Comparison of ENCODE assay signal across 12 cellular contexts in genomic region chr5:77379558-77380061, GRCh38.
DNase-seq lines count a peak whose midpoint lies in the region; ATAC-seq and TF ChIP-seq lines count a peak whose summit lies in the region.
"Had no signal": no experiment of that assay in that cellular context is flagged by ENCODE, and none has a peak within 500 bp of the region (broad histone marks: within the 10 kb centered on the region; RNA-seq: fewer than 3 reads in every experiment).

No MANE protein-coding gene starts in this region.

- no peak overlapping the region for H3K4me3 ChIP-seq in mesendoderm (ENCODE audit: low read length)
- no peak overlapping the region for H3K4me3 ChIP-seq in hepatocyte
- no peak overlapping the region for H3K4me3 ChIP-seq in HAP-1
- H3K4me3 ChIP-seq: breast epithelium, skin epidermis had no signal

- no peaks in the 10 kb centered on the region for H4K20me1 ChIP-seq in hepatocyte (ENCODE audit: insufficient read depth, poor library complexity, severe bottlenecking)

- intact Hi-C loops in posterior vena cava (cut with DNase I): no loop called here

- H3K4me1 Mint-ChIP-seq in T-helper 1 cell treated with Interleukin-12 subunit alpha and Interleukin-12 subunit beta and Interleukin-4 antibody, amounts not matched to agents 30 μg/mL and 1 μg/mL, for 36 hours (ENCODE audit: low read depth): peaks cover 27% of the 10 kb centered on the region
- H3K4me1 Mint-ChIP-seq: immature natural killer cell had no signal

- in situ Hi-C loops in GM13977 (cut with MboI; ENCODE audit: low pct_unique_long_range_greater_than_20kb, low sequenced_read_pairs, unreplicated experiment) (no loop called here), HAP-1 (cut with MboI; ENCODE audit: low sequenced_read_pairs) (no loop called here)

- H3K23ac ChIP-seq in mesendoderm (ENCODE audit: low read length): no peak overlapping the region

- H3K27me3 Mint-ChIP-seq in T-helper 1 cell treated with Interleukin-12 subunit alpha and Interleukin-12 subunit beta and Interleukin-4 antibody, amounts not matched to agents 30 μg/mL and 1 μg/mL, for 36 hours (ENCODE audit: low read depth): no peaks in the 10 kb centered on the region

- H3K27ac ChIP-seq in mesendoderm (ENCODE audit: low read depth, low read length): no peak overlapping the region
- no peak overlapping the region for H3K27ac ChIP-seq in hepatocyte
- H3K27ac ChIP-seq: breast epithelium, skin epidermis had no signal

- ATAC-seq in GM21786 (IDR thresholded peaks at IDR 0.05; ENCODE audit: unreplicated experiment): peak; percentile 60

- no CpG with 5 or more reads among the region's 6 CpGs for WGBS in mesendoderm (ENCODE audit: extremely low coverage, insufficient coverage, low lambda C conversion rate)
- WGBS in hepatocyte (ENCODE audit: low lambda C conversion rate, missing lambda C conversion rate): 39% methylated on average over 6 of the region's 6 CpGs

- H3K4me2 ChIP-seq in mesendoderm (ENCODE audit: low read length) (no peak overlapping the region), hepatocyte (no peak overlapping the region)

- no peak for TF ChIP-seq CTCF in GM13977 (IDR thresholded peaks at IDR 0.05; ENCODE audit: extremely low read depth, insufficient read depth, missing control alignments)
- no peak for TF ChIP-seq CTCF in hepatocyte (IDR thresholded peaks at IDR 0.05; ENCODE audit: poor library complexity)

- no peaks in the 10 kb centered on the region for H3K79me2 ChIP-seq in mesendoderm (ENCODE audit: control insufficient read depth, insufficient read depth, low read length)
- H3K79me2 ChIP-seq in hepatocyte: no peaks in the 10 kb centered on the region

- H3K4ac ChIP-seq in mesendoderm (ENCODE audit: low read depth, low read length): no peak overlapping the region

- H3K9ac ChIP-seq in mesendoderm (ENCODE audit: low read length): no peak overlapping the region

- H2AFZ ChIP-seq in hepatocyte: no peak overlapping the region

- no peaks in the 10 kb centered on the region for H3K9me2 ChIP-seq in hepatocyte (replicated peaks; ENCODE audit: insufficient read depth)

- H2BK15ac ChIP-seq in mesendoderm (replicated peaks; ENCODE audit: low read depth): no peak overlapping the region

- peak overlapping the region; percentile 22 for H3K27ac Mint-ChIP-seq in T-helper 1 cell treated with Interleukin-12 subunit alpha and Interleukin-12 subunit beta and Interleukin-4 antibody, amounts not matched to agents 30 μg/mL and 1 μg/mL, for 36 hours
- H3K27ac Mint-ChIP-seq: immature natural killer cell had no signal

- no peak overlapping the region for H3K18ac ChIP-seq in mesendoderm (ENCODE audit: low read length)

- DNase-seq in GM13977 (ENCODE audit: low spot score) (peak; percentile 75), renal cortical epithelial cell (ENCODE audit: low read depth) (peak; percentile 34), mesendoderm (no peak), hepatocyte (ENCODE audit: low spot score) (no peak), posterior vena cava (ENCODE audit: low spot score) (no peak), HAP-1 (ENCODE audit: low spot score in 2 of 2) (no peak)
- DNase-seq: DMS79 treated with DMSO at 0.1 percent for 48 hours, immature natural killer cell had no signal

- no peak overlapping the region for H2BK120ac ChIP-seq in mesendoderm (ENCODE audit: low read depth, low read length)

- H3K56ac ChIP-seq in mesendoderm (ENCODE audit: low read length): no peak overlapping the region

- H3K36me3 Mint-ChIP-seq in T-helper 1 cell treated with Interleukin-12 subunit alpha and Interleukin-12 subunit beta and Interleukin-4 antibody, amounts not matched to agents 30 μg/mL and 1 μg/mL, for 36 hours (ENCODE audit: low read depth): peaks cover 9% of the 10 kb centered on the region
- H3K36me3 Mint-ChIP-seq: immature natural killer cell had no signal

- no peaks in the 10 kb centered on the region for H3K79me1 ChIP-seq in mesendoderm (ENCODE audit: low read length)

- H4K5ac ChIP-seq in mesendoderm (ENCODE audit: low read length): no peak overlapping the region

- H3K4me1 ChIP-seq in mesendoderm (ENCODE audit: control insufficient read depth, low read depth, low read length): no peaks in the 10 kb centered on the region
- H3K4me1 ChIP-seq in hepatocyte (ENCODE audit: insufficient read depth): peaks cover 14% of the 10 kb centered on the region
- H3K4me1 ChIP-seq in HAP-1: no peaks in the 10 kb centered on the region
- H3K4me1 ChIP-seq: breast epithelium had no signal

- H3K27me3 ChIP-seq in mesendoderm (ENCODE audit: insufficient read depth, low read length, poor library complexity) (no peaks in the 10 kb centered on the region), hepatocyte (no peaks in the 10 kb centered on the region), HAP-1 (ENCODE audit: low read depth) (no peaks in the 10 kb centered on the region)
- H3K27me3 ChIP-seq: breast epithelium had no signal

- no peak overlapping the region for H4K8ac ChIP-seq in mesendoderm (ENCODE audit: low read depth, low read length)

- no peak overlapping the region for H2AK5ac ChIP-seq in mesendoderm (ENCODE audit: low read length)

- H3K36me3 ChIP-seq in mesendoderm (ENCODE audit: control insufficient read depth, insufficient read depth, low read length) (no peaks in the 10 kb centered on the region), hepatocyte (replicated peaks; ENCODE audit: insufficient read depth, low read depth) (no peaks in the 10 kb centered on the region), HAP-1 (replicated peaks) (no peaks in the 10 kb centered on the region)
- H3K36me3 ChIP-seq: breast epithelium had no signal

- H2BK5ac ChIP-seq in mesendoderm (ENCODE audit: low read length): no peak overlapping the region

- no peaks in the 10 kb centered on the region for H3K9me3 ChIP-seq in hepatocyte (ENCODE audit: low read depth)
- no peaks in the 10 kb centered on the region for H3K9me3 ChIP-seq in HAP-1

- no peak overlapping the region for H3K4me3 Mint-ChIP-seq in T-helper 1 cell treated with Interleukin-12 subunit alpha and Interleukin-12 subunit beta and Interleukin-4 antibody, amounts not matched to agents 30 μg/mL and 1 μg/mL, for 36 hours
- H3K4me3 Mint-ChIP-seq: immature natural killer cell had no signal

- H3K9me3 Mint-ChIP-seq in T-helper 1 cell treated with Interleukin-12 subunit alpha and Interleukin-12 subunit beta and Interleukin-4 antibody, amounts not matched to agents 30 μg/mL and 1 μg/mL, for 36 hours: peaks cover 6% of the 10 kb centered on the region

Comparison
In these comparisons a context has a peak if more than half of its experiments do, and no peak if none do; other contexts are left out.
1. DNase-seq: peak in GM13977 (single experiment) and renal cortical epithelial cell (single experiment); none in mesendoderm (single experiment), hepatocyte (single experiment), posterior vena cava (single experiment) and HAP-1 (0 of 2).